In the genomic region with DNA sequence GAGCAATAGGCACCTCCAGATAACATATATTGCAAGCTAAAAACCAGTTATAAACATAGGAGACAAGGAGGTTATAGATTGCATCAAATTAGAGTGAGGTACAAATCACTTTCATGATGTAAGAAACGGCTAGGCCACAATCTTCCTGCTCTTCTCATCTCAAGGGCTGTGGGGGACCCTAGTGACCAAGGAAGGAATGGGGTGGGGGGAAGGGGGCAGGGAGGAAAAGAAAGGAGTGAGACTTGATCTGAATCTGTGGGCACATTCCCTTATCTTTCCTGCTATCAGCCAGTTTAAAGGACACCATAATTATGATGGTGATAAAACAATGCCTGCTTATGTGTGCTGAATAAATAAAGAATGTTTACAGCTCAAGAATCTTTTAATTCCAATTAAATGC, we compare ENCODE assay signal across 12 cellular contexts. TPM values are rescaled to one million over a fixed set of nuclear protein-coding genes. Genes with fewer than 3 reads are reported as not detected.
DNase-seq lines count a peak whose midpoint lies in the region; ATAC-seq and TF ChIP-seq lines count a peak whose summit lies in the region.
"Had no signal": no experiment of that assay in that cellular context is flagged by ENCODE, and none has a peak within 500 bp of the region (broad histone marks: within the 10 kb centered on the region; RNA-seq: fewer than 3 reads in every experiment).

No MANE protein-coding gene starts in this region.

- H3K4me1 Mint-ChIP-seq in nephron = peaks cover 67% of the 10 kb centered on the region

- H3K4me2 ChIP-seq in mammary epithelial cell (ENCODE audit: insufficient read depth, low read depth, low read length) = no peak overlapping the region

- BruUV-seq in mammary epithelial cell (replicated peaks; lab: Mats Ljungman, UMichigan) = no TSS peak

- H3K4me3 Mint-ChIP-seq in nephron = peak overlapping the region; percentile 77 to 88 (median 82)

- H3K79me2 ChIP-seq in mammary epithelial cell (ENCODE audit: insufficient read depth, low read length) = no peaks in the 10 kb centered on the region

- intact Hi-C loops in mammary epithelial cell (cut with micrococcal nuclease) = loop anchor here (10.0 kb wide), 3 partner anchors 348 to 902 kb away; partner anchors contain the start of gene COMMD3

- in situ Hi-C loops in mammary epithelial cell (cut with MboI; ENCODE audit: low sequenced_read_pairs in 2 of 2) = loop anchor here in 1 of 2 donors (25.0 kb wide), 1 partner anchor 439 kb away; no protein-coding TSS in a partner anchor

- H3K9me3 ChIP-seq in BE2C = no peaks in the 10 kb centered on the region
- no peaks in the 10 kb centered on the region for H3K9me3 ChIP-seq in HUES6 (ENCODE audit: control insufficient read depth, insufficient read depth, low read depth, low read length)
- no peaks in the 10 kb centered on the region for H3K9me3 ChIP-seq in mammary epithelial cell (replicated peaks; ENCODE audit: insufficient read depth, low read length)
- H3K9me3 ChIP-seq: testis had no signal

- H3K36me3 Mint-ChIP-seq in nephron (ENCODE audit: low read depth) = no peaks in the 10 kb centered on the region

- peak overlapping the region; percentile 78 for H2AFZ ChIP-seq in mammary epithelial cell (ENCODE audit: low read depth, low read length)

- H3K36me3 ChIP-seq in BE2C = no peaks in the 10 kb centered on the region
- H3K36me3 ChIP-seq in HUES6 (ENCODE audit: control insufficient read depth, insufficient read depth, low read length) = no peaks in the 10 kb centered on the region
- H3K36me3 ChIP-seq in mammary epithelial cell (ENCODE audit: insufficient read depth, low read length) = no peaks in the 10 kb centered on the region

- H4K20me1 ChIP-seq in mammary epithelial cell (ENCODE audit: insufficient read depth, low read length) = no peaks in the 10 kb centered on the region

- dilution Hi-C loops in mammary epithelial cell (cut with HindIII; ENCODE audit: low sequenced_read_pairs) = no loop called here

- H3K9me3 Mint-ChIP-seq in nephron = no peaks in the 10 kb centered on the region
- H3K9me3 Mint-ChIP-seq: CD4-positive, alpha-beta T cell had no signal

- H3K4me1 ChIP-seq in BE2C (peaks cover 13% of the 10 kb centered on the region), HUES6 (ENCODE audit: control insufficient read depth, insufficient read depth, low read length) (peaks cover 51% of the 10 kb centered on the region), mammary epithelial cell (ENCODE audit: insufficient read depth, low read length) (peaks cover 30% of the 10 kb centered on the region)

- WGBS in mammary epithelial cell (ENCODE audit: low coverage, missing lambda C conversion rate) = 0% methylated on average over 1 of the region's 1 CpG

- peak; percentile 5; the same call in 1 of the 2 replicates for TF ChIP-seq CTCF in BE2C (IDR thresholded peaks at IDR 0.05; ENCODE audit: low read depth, low read length)
- no peak for TF ChIP-seq CTCF in mammary epithelial cell (conservative IDR thresholded peaks at IDR 0.05 in 1 of 2, IDR thresholded peaks at IDR 0.05 in 1 of 2; ENCODE audit: extremely low read depth in 1 of 2, insufficient read depth in 1 of 2, low read depth in 1 of 2, low read length in 2 of 2)
- no peak for TF ChIP-seq CTCF in nephron (IDR thresholded peaks at IDR 0.05; ENCODE audit: unreplicated experiment in 3 of 3)

- no peaks in the 10 kb centered on the region for H3K27me3 ChIP-seq in BE2C
- no peaks in the 10 kb centered on the region for H3K27me3 ChIP-seq in HUES6 (ENCODE audit: control insufficient read depth, insufficient read depth, low read length)
- H3K27me3 ChIP-seq in mammary epithelial cell (ENCODE audit: insufficient read depth, low read length) = no peaks in the 10 kb centered on the region
- H3K27me3 ChIP-seq: testis had no signal

- no peaks in the 10 kb centered on the region for H3K27me3 Mint-ChIP-seq in nephron (ENCODE audit: low read depth)

- DNase-seq in BE2C (no peak), mammary epithelial cell (no peak), NCI-H2029 treated with DMSO at 0.1 percent for 48 hours (lab: John Stamatoyannopoulos, UW) (no peak), inferior parietal cortex (ENCODE audit: extremely low spot score) (no peak), RPMI8226 (no peak)
- DNase-seq: activated T-cell treated with anti-CD3 and anti-CD28 coated beads for 4 hours; CD4-positive, alpha-beta T cell; NCI-H526 treated with DMSO at 0.1 percent for 48 hours had no signal

- H3K4me3 ChIP-seq in BE2C (ENCODE audit: low read depth, low read length) = peak overlapping the region; percentile 20; the same call in 1 of the 2 replicates
- H3K4me3 ChIP-seq in HUES6 (ENCODE audit: low read depth, low read length) = peak overlapping the region; percentile 0; the same call in 1 of the 2 replicates
- H3K4me3 ChIP-seq in mammary epithelial cell (replicated peaks in 1 of 3; ENCODE audit: insufficient read depth in 1 of 3, low read depth in 2 of 3, low read length in 3 of 3) = no peak overlapping the region
- H3K4me3 ChIP-seq: testis had no signal

- CTCF ChIA-PET in mammary epithelial cell (lab: Charles Lee; ENCODE audit: low non-redundant PET) = no interaction called here

- peak overlapping the region; percentile 100; the same call in 1 of the 2 replicates for H3K27ac ChIP-seq in HUES6 (ENCODE audit: low read depth, low read length)
- no peak overlapping the region for H3K27ac ChIP-seq in mammary epithelial cell (ENCODE audit: insufficient read depth, low read depth, low read length)

- peak overlapping the region; percentile 99 for H3K27ac Mint-ChIP-seq in nephron

- no peak for ATAC-seq in GM18867 (IDR thresholded peaks at IDR 0.05; ENCODE audit: unreplicated experiment)

- H3K9ac ChIP-seq in HUES6 (ENCODE audit: low read length) (no peak overlapping the region), mammary epithelial cell (ENCODE audit: insufficient read depth, low read length) (no peak overlapping the region)

RNA-seq across cellular contexts. Expression of gene SKIDA1, which starts 2.5 kb away (rescaled TPM):
- polyA plus RNA-seq in BE2C (2012; ENCODE audit: insufficient read depth, insufficient read length, low read depth) = 2.1 TPM
- 1 to 10 TPM; 1.3 to 1.5 TPM for total RNA-seq in mammary epithelial cell
- 0.16 TPM for polyA plus RNA-seq in mammary epithelial cell
- not detected for polyA minus RNA-seq in mammary epithelial cell

RNA-seq across cellular contexts. Expression of gene MLLT10, which starts 11.0 kb away (rescaled TPM):
- 35.2 TPM for polyA plus RNA-seq in BE2C (2012; ENCODE audit: insufficient read depth, insufficient read length, low read depth)
- 10 to 100 TPM; 33.7 to 38.2 TPM for total RNA-seq in mammary epithelial cell
- 22.9 TPM for polyA plus RNA-seq in mammary epithelial cell
- polyA minus RNA-seq in mammary epithelial cell = 13.9 TPM

Comparison
In these comparisons a context has a peak if more than half of its experiments do, and no peak if none do; other contexts are left out.
1. H3K4me3 ChIP-seq: peak in BE2C (single experiment) and HUES6 (single experiment); none in mammary epithelial cell (0 of 3).